In the genomic region with DNA sequence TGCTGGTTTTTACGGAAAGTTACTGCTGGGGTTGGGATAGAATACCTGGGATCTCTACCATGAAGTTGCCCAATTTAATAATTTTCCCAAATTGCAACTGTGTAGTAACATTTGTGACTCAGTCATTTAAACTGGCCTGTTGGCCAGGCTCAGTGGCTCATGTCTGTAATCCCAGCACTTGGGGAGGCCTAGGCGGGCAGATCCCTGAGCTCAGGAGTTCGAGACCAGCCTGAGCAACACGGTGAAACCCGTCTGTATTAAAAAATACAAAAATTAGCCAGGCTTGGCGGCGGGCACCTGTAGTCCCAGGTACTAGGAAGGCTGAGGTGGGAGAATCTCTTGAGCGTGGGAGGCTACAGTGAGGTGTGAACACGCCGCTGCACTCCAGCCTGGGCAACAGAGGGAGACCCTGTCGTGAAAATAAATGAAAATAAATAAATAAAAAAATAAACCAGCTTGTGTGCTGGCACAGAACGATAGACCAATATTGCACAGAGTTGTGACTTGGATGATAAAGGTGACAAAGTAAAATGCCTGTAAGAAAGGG, we compare ENCODE assay signal across 10 cellular contexts.
DNase-seq lines count a peak whose midpoint lies in the region; ATAC-seq and TF ChIP-seq lines count a peak whose summit lies in the region.
"Had no signal": no experiment of that assay in that cellular context is flagged by ENCODE, and none has a peak within 500 bp of the region (broad histone marks: within the 10 kb centered on the region; RNA-seq: fewer than 3 reads in every experiment).

No MANE protein-coding gene starts in this region.

- H2BK120ac ChIP-seq in neuronal stem cell (ENCODE audit: low read depth, low read length) = no peak overlapping the region

- no peak overlapping the region for H3K23ac ChIP-seq in neuronal stem cell (ENCODE audit: low read depth, low read length, poor library complexity)

- no peak overlapping the region for H2AK5ac ChIP-seq in neuronal stem cell (ENCODE audit: low read depth, low read length)

- no peak overlapping the region for H3K14ac ChIP-seq in neuronal stem cell (ENCODE audit: low read length)

- H2BK12ac ChIP-seq in neuronal stem cell (ENCODE audit: low read length) = no peak overlapping the region

- H4K20me1 ChIP-seq in SK-N-SH (ENCODE audit: insufficient read depth) = no peaks in the 10 kb centered on the region
- no peaks in the 10 kb centered on the region for H4K20me1 ChIP-seq in fibroblast of lung (ENCODE audit: control insufficient read depth, extremely low read depth, insufficient read depth, low read length)

- peaks cover 7% of the 10 kb centered on the region for H3F3A ChIP-seq in SK-N-SH (replicated peaks; ENCODE audit: insufficient read depth)

- no peak overlapping the region for H4K8ac ChIP-seq in neuronal stem cell (ENCODE audit: low read depth, low read length)

- TF ChIP-seq EP300 in SK-N-SH (IDR thresholded peaks at IDR 0.05; ENCODE audit: borderline replicate concordance in 1 of 2, low read depth in 1 of 2, low read length in 1 of 2) = no peak

- no peaks in the 10 kb centered on the region for H3K9me2 ChIP-seq in SK-N-SH

- WGBS in SK-N-SH (ENCODE audit: low lambda C conversion rate) = 94% methylated on average over 12 of the region's 12 CpGs
- no CpG with 5 or more reads among the region's 12 CpGs for WGBS in neuronal stem cell (ENCODE audit: extremely low coverage in 2 of 2, insufficient read length in 2 of 2, insufficient replicate concordance in 1 of 2), 2 donors

- H3K4me3 ChIP-seq in SK-N-SH (ENCODE audit: low read depth in 2 of 2, low read length in 1 of 2) = no peak overlapping the region
- no peak overlapping the region for H3K4me3 ChIP-seq in fibroblast of lung (replicated peaks in 1 of 4; ENCODE audit: control extremely low read depth in 1 of 4, insufficient read depth in 1 of 4, low read depth in 3 of 4, low read length in 4 of 4)
- no peak overlapping the region for H3K4me3 ChIP-seq in neuronal stem cell (ENCODE audit: low read length in 2 of 2)
- no peak overlapping the region for H3K4me3 ChIP-seq in vagina

- DNase-seq in SK-N-SH (no peak), fibroblast of lung (ENCODE audit: low read depth in 2 of 2) (no peak), neuronal stem cell (ENCODE audit: low spot score) (no peak), vagina (ENCODE audit: extremely low spot score in 2 of 2) (no peak), amygdala (lab: John Stamatoyannopoulos, UW) (no peak), DMS153 (lab: John Stamatoyannopoulos, UW) (no peak)
- DNase-seq: naive thymus-derived CD4-positive, alpha-beta T cell; stimulated activated naive B cell treated with anti-CD40 and anti-IgM and Interleukin-4, amounts not matched to agents 10 μg/mL and 1 μg/mL and 100 μg/mL, for 72 hours had no signal

- CTCF ChIA-PET in SK-N-SH (lab: Yijun Ruan, JAX) = interaction anchor here (0.7 kb wide), 2 partner anchors 51 to 106 kb away, joined by 3 read pairs; no protein-coding TSS in a partner anchor

- TF ChIP-seq POLR2A in vagina (IDR thresholded peaks at IDR 0.05) = no peak

- H3K4me2 ChIP-seq in SK-N-SH = peak overlapping the region; percentile 32
- peak overlapping the region; percentile 28 for H3K4me2 ChIP-seq in fibroblast of lung (ENCODE audit: extremely low read depth, insufficient read depth, low read length)
- no peak overlapping the region for H3K4me2 ChIP-seq in neuronal stem cell (ENCODE audit: insufficient read depth, low read length, poor library complexity, severe bottlenecking)

- no peak overlapping the region for H2AFZ ChIP-seq in SK-N-SH (ENCODE audit: low read depth)
- no peak overlapping the region for H2AFZ ChIP-seq in fibroblast of lung (ENCODE audit: low read length)
- H2AFZ ChIP-seq in neuronal stem cell (ENCODE audit: low read length) = no peak overlapping the region

- H3K27ac ChIP-seq in SK-N-SH (ENCODE audit: low read depth in 2 of 2, low read length in 1 of 2) (peak overlapping the region; percentile 36 to 54; a peak in 3 of 4 replicates), fibroblast of lung (ENCODE audit: insufficient read depth, low read length) (no peak overlapping the region), neuronal stem cell (replicated peaks; ENCODE audit: low read length) (peak overlapping the region; percentile 67), vagina (peak overlapping the region; percentile 74)

- H3K4ac ChIP-seq in neuronal stem cell (ENCODE audit: low read length) = no peak overlapping the region

- POLR2A ChIA-PET in SK-N-SH (lab: Yijun Ruan, JAX) = interaction anchor here (1.7 to 3.1 kb wide), 2 partner anchors 160 to 162 kb away, joined by 5 to 17 read pairs; partner anchors contain the start of gene ZNF608

- H3K18ac ChIP-seq in neuronal stem cell (ENCODE audit: low read length) = no peak overlapping the region

- no peak overlapping the region for H4K91ac ChIP-seq in neuronal stem cell (ENCODE audit: low read depth, low read length, poor library complexity)

- no peaks in the 10 kb centered on the region for H3K79me2 ChIP-seq in SK-N-SH (ENCODE audit: insufficient read depth)
- no peaks in the 10 kb centered on the region for H3K79me2 ChIP-seq in fibroblast of lung (ENCODE audit: control insufficient read depth, insufficient read depth, low read length)

- no peak for TF ChIP-seq RAD21 in SK-N-SH (IDR thresholded peaks at IDR 0.05; ENCODE audit: low read length)

- no peak overlapping the region for H2BK15ac ChIP-seq in neuronal stem cell (ENCODE audit: low read length)

- H3K36me3 ChIP-seq in SK-N-SH (replicated peaks in 1 of 2; ENCODE audit: control insufficient read depth in 1 of 2, insufficient read depth in 2 of 2, low read length in 1 of 2) = no peaks in the 10 kb centered on the region
- H3K36me3 ChIP-seq in fibroblast of lung (ENCODE audit: control insufficient read depth, insufficient read depth, low read length) = no peaks in the 10 kb centered on the region
- H3K36me3 ChIP-seq in neuronal stem cell (replicated peaks in 1 of 2; ENCODE audit: control insufficient read depth in 2 of 2, insufficient read depth in 2 of 2, low read length in 2 of 2) = no peaks in the 10 kb centered on the region
- no peaks in the 10 kb centered on the region for H3K36me3 ChIP-seq in vagina

- TF ChIP-seq CTCF in SK-N-SH (IDR thresholded peaks at IDR 0.05) (no peak), fibroblast of lung (conservative IDR thresholded peaks at IDR 0.05 in 1 of 2, IDR thresholded peaks at IDR 0.05 in 1 of 2; ENCODE audit: low read depth in 1 of 2, low read length in 2 of 2) (no peak), vagina (IDR thresholded peaks at IDR 0.05) (no peak)

- intact Hi-C loops in vagina (cut with DNase I) = no loop called here

- H2BK5ac ChIP-seq in neuronal stem cell (ENCODE audit: low read length) = no peak overlapping the region

- H3K27me3 ChIP-seq in SK-N-SH (ENCODE audit: insufficient read depth) (no peaks in the 10 kb centered on the region), fibroblast of lung (ENCODE audit: control insufficient read depth, insufficient read depth, low read length) (no peaks in the 10 kb centered on the region), neuronal stem cell (ENCODE audit: control insufficient read depth in 3 of 3, insufficient read depth in 3 of 3, low read depth in 1 of 3, low read length in 3 of 3) (no peaks in the 10 kb centered on the region), vagina (no peaks in the 10 kb centered on the region)

- no peaks in the 10 kb centered on the region for H3K9me3 ChIP-seq in SK-N-SH
- H3K9me3 ChIP-seq in fibroblast of lung (ENCODE audit: control insufficient read depth, insufficient read depth, low read depth, low read length) = no peaks in the 10 kb centered on the region
- H3K9me3 ChIP-seq in neuronal stem cell (replicated peaks in 1 of 2; ENCODE audit: control insufficient read depth in 2 of 2, insufficient read depth in 1 of 2, low read depth in 1 of 2, low read length in 2 of 2) = no peaks in the 10 kb centered on the region
- H3K9me3 ChIP-seq in vagina = no peaks in the 10 kb centered on the region

- ATAC-seq in SK-N-SH treated with all-trans-retinoic acid at 6 μM for 48 hours = no peak; the same call in 2 of the 3 replicates
- no peak for ATAC-seq in GM19328 (IDR thresholded peaks at IDR 0.05; ENCODE audit: unreplicated experiment)
- ATAC-seq: naive thymus-derived CD4-positive, alpha-beta T cell; stimulated activated naive B cell treated with anti-CD40 and anti-IgM and Interleukin-4, amounts not matched to agents 10 μg/mL and 1 μg/mL and 100 μg/mL, for 72 hours had no signal

- H3K9ac ChIP-seq in SK-N-SH (no peak overlapping the region), fibroblast of lung (ENCODE audit: insufficient read depth, low read length) (no peak overlapping the region), neuronal stem cell (ENCODE audit: low read depth, low read length, poor library complexity) (no peak overlapping the region)

- H3K4me1 ChIP-seq in SK-N-SH (ENCODE audit: control insufficient read depth in 1 of 2, insufficient read depth in 2 of 2, low read depth in 1 of 2, low read length in 1 of 2) = peaks cover 27 to 34% of the 10 kb centered on the region in 2 experiments
- H3K4me1 ChIP-seq in fibroblast of lung (ENCODE audit: control insufficient read depth, extremely low read depth, insufficient read depth, low read length) = peaks cover 8% of the 10 kb centered on the region
- H3K4me1 ChIP-seq in neuronal stem cell (ENCODE audit: control insufficient read depth in 2 of 2, insufficient read depth in 1 of 2, low read depth in 1 of 2, low read length in 2 of 2) = peaks cover 23 to 56% of the 10 kb centered on the region in 2 donors
- H3K4me1 ChIP-seq in vagina = peaks cover 30% of the 10 kb centered on the region

- no peaks in the 10 kb centered on the region for H3K79me1 ChIP-seq in neuronal stem cell (ENCODE audit: low read depth, low read length)

TF ChIP-seq in SK-N-SH, 30 proteins besides CTCF, POLR2A, EP300 and RAD21 (continues in another document):
- TF ChIP-seq TCF12 (IDR thresholded peaks at IDR 0.05) = no peak
- no peak for TF ChIP-seq NRF1 (IDR thresholded peaks at IDR 0.05; ENCODE audit: low read depth, low read length)
- no peak for TF ChIP-seq TEAD4 (IDR thresholded peaks at IDR 0.05; ENCODE audit: borderline replicate concordance, insufficient read depth)
- TF ChIP-seq SMC3 (IDR thresholded peaks at IDR 0.05; ENCODE audit: low read depth, low read length) = no peak
- TF ChIP-seq RFX5 (IDR thresholded peaks at IDR 0.05; ENCODE audit: low read length) = no peak
